In genomic region chr6:25061289-25061945, GRCh38 we compare ENCODE assay signal across 15 cellular contexts.
DNase-seq lines count a peak whose midpoint lies in the region; ATAC-seq and TF ChIP-seq lines count a peak whose summit lies in the region.
"Had no signal": no experiment of that assay in that cellular context is flagged by ENCODE, and none has a peak within 500 bp of the region (broad histone marks: within the 10 kb centered on the region; RNA-seq: fewer than 3 reads in every experiment).

No MANE protein-coding gene starts in this region.

- H3K36me3 ChIP-seq in skeletal muscle satellite cell (ENCODE audit: insufficient read depth, low read length) = no peaks in the 10 kb centered on the region
- H3K36me3 ChIP-seq: ascending aorta had no signal

- ATAC-seq in activated B cell treated with CpG ODN at 0.5 μM for 24 hours (ENCODE audit: low read depth) (no peak), GM18873 (IDR thresholded peaks at IDR 0.05; ENCODE audit: low FRiP score, unreplicated experiment) (no peak), T-helper 17 cell (no peak), HG02588 (IDR thresholded peaks at IDR 0.05; ENCODE audit: unreplicated experiment) (no peak)
- ATAC-seq: HCT116 had no signal

- H3K27me3 ChIP-seq in skeletal muscle satellite cell (ENCODE audit: control insufficient read depth, insufficient read depth, low read length) = no peaks in the 10 kb centered on the region
- H3K27me3 ChIP-seq: ascending aorta had no signal

- peaks cover 14% of the 10 kb centered on the region for H3K4me1 ChIP-seq in skeletal muscle satellite cell (ENCODE audit: control insufficient read depth, insufficient read depth, low read length)
- H3K4me1 ChIP-seq: ascending aorta had no signal

- peak overlapping the region; percentile 15 for H3K9ac ChIP-seq in skeletal muscle satellite cell (ENCODE audit: low read depth, low read length)

- no peaks in the 10 kb centered on the region for H3K9me3 Mint-ChIP-seq in activated B cell treated with CpG ODN at 0.5 μM for 24 hours

- peak overlapping the region; percentile 47 for H3K4me2 ChIP-seq in skeletal muscle satellite cell (ENCODE audit: low read length)

- DNase-seq in COLO829 (ENCODE audit: low spot score) (peak; percentile 50), activated B cell treated with CpG ODN at 0.5 μM for 24 hours (no peak), hepatic stellate cell (ENCODE audit: low spot score) (peak; percentile 46), T-helper 17 cell (no peak), NCI-H510A treated with DMSO at 0.1 percent for 48 hours (lab: John Stamatoyannopoulos, UW) (no peak)
- DNase-seq: activated CD4-positive, alpha-beta T cell treated with anti-CD3 and anti-CD28 coated beads for 4 hours; effector memory CD4-positive, alpha-beta T cell; head of caudate nucleus; mammary epithelial cell; OCI-M1 had no signal

- intact Hi-C loops in activated B cell treated with CpG ODN at 0.5 μM for 24 hours (cut with micrococcal nuclease) = no loop called here

- H3K27me3 Mint-ChIP-seq in activated B cell treated with CpG ODN at 0.5 μM for 24 hours (no peaks in the 10 kb centered on the region), T-helper 17 cell (no peaks in the 10 kb centered on the region)

- H3K4me3 Mint-ChIP-seq in activated B cell treated with CpG ODN at 0.5 μM for 24 hours (no peak overlapping the region), T-helper 17 cell (no peak overlapping the region)

- no peak overlapping the region for H3K4me3 ChIP-seq in skeletal muscle satellite cell (ENCODE audit: low read length)
- H3K4me3 ChIP-seq: ascending aorta had no signal

- H3K4me1 Mint-ChIP-seq in activated B cell treated with CpG ODN at 0.5 μM for 24 hours (peaks cover 32% of the 10 kb centered on the region), T-helper 17 cell (peaks cover 14% of the 10 kb centered on the region)

- no peaks in the 10 kb centered on the region for H3K9me3 ChIP-seq in skeletal muscle satellite cell (replicated peaks; ENCODE audit: low read length)
- H3K9me3 ChIP-seq in T-helper 17 cell (ENCODE audit: control insufficient read depth, low read length, poor library complexity, severe bottlenecking) = no peaks in the 10 kb centered on the region
- H3K9me3 ChIP-seq: ascending aorta had no signal

- no peak for TF ChIP-seq CTCF in activated B cell treated with CpG ODN at 0.5 μM for 24 hours (IDR thresholded peaks at IDR 0.05)

- H3K27ac Mint-ChIP-seq in activated B cell treated with CpG ODN at 0.5 μM for 24 hours = peak overlapping the region; percentile 36
- no peak overlapping the region for H3K27ac Mint-ChIP-seq in T-helper 17 cell

- H3K36me3 Mint-ChIP-seq in activated B cell treated with CpG ODN at 0.5 μM for 24 hours (ENCODE audit: low read depth) (no peaks in the 10 kb centered on the region), T-helper 17 cell (ENCODE audit: low read depth) (no peaks in the 10 kb centered on the region)

- POLR2A ChIA-PET in activated B cell treated with CpG ODN at 0.5 μM for 24 hours (lab: Charles Lee) = interaction anchor here (0.6 to 1.6 kb wide), 3 partner anchors 26 to 205 kb away, joined by 3 to 4 read pairs (median 3); no protein-coding TSS in a partner anchor

- CTCF ChIA-PET in activated B cell treated with CpG ODN at 0.5 μM for 24 hours (lab: Charles Lee) = interaction anchor here (1.3 to 4.0 kb wide), 3 partner anchors 9 to 70 kb away, joined by 3 to 10 read pairs (median 5); no protein-coding TSS in a partner anchor

Comparison
In these comparisons a context has a peak if more than half of its experiments do, and no peak if none do; other contexts are left out.
1. DNase-seq: peak in COLO829 (single experiment) and hepatic stellate cell (single experiment); none in activated B cell treated with CpG ODN at 0.5 μM for 24 hours (single experiment), T-helper 17 cell (0 of 3) and NCI-H510A treated with DMSO at 0.1 percent for 48 hours (single experiment).